ENCODE assay signal across 1 cellular context in genomic region chr1:61139324-61140055, GRCh38.
TF ChIP-seq lines count a peak whose summit lies in the region.

No MANE protein-coding gene starts in this region.

TF ChIP-seq in WTC11, 78 proteins besides CTCF, POLR2A, EP300 and RAD21 (continued from another document):
- no peak for TF ChIP-seq ARID4B (CRISPR knock-in tag; IDR thresholded peaks at IDR 0.05; ENCODE audit: borderline replicate concordance)
- no peak for TF ChIP-seq E2F4 (CRISPR knock-in tag; IDR thresholded peaks at IDR 0.05; ENCODE audit: borderline replicate concordance, low read depth)
- no peak for TF ChIP-seq TEAD1 (CRISPR knock-in tag; IDR thresholded peaks at IDR 0.05)
- no peak for TF ChIP-seq CREB1 (CRISPR knock-in tag; IDR thresholded peaks at IDR 0.05)
- TF ChIP-seq HMGA2 (CRISPR knock-in tag; IDR thresholded peaks at IDR 0.05): no peak
- no peak for TF ChIP-seq RELA (CRISPR knock-in tag; IDR thresholded peaks at IDR 0.05; ENCODE audit: borderline replicate concordance)
- no peak for TF ChIP-seq FOXJ3 (CRISPR knock-in tag; IDR thresholded peaks at IDR 0.05; ENCODE audit: borderline replicate concordance)
- TF ChIP-seq STAT6 (CRISPR knock-in tag; conservative IDR thresholded peaks at IDR 0.05; ENCODE audit: low read depth): no peak
